Comparison of ENCODE assay signal across 14 cellular contexts in genomic region chr7:41910916-41911315, GRCh38.
A peak's percentile ranks its signal among the peaks of the same experiment; 100 is the strongest.
DNase-seq lines count a peak whose midpoint lies in the region; TF ChIP-seq lines count a peak whose summit lies in the region.
"Had no signal": no experiment of that assay in that cellular context is flagged by ENCODE, and none has a peak within 500 bp of the region (broad histone marks: within the 10 kb centered on the region; RNA-seq: fewer than 3 reads in every experiment).

No MANE protein-coding gene starts in this region.

- no peak overlapping the region for H2BK5ac ChIP-seq in trophoblast cell (ENCODE audit: low read depth, low read length, poor library complexity)

- no peak overlapping the region for H4K12ac ChIP-seq in trophoblast cell (ENCODE audit: low read depth, low read length)

- H3K4me3 ChIP-seq in brain microvascular endothelial cell (ENCODE audit: low read depth, low read length) (no peak overlapping the region), trophoblast cell (ENCODE audit: low read depth, low read length) (no peak overlapping the region)

- H3K36me3 ChIP-seq in brain microvascular endothelial cell (replicated peaks) = no peaks in the 10 kb centered on the region
- H3K36me3 ChIP-seq in trophoblast cell (ENCODE audit: control insufficient read depth in 1 of 2, insufficient read depth in 2 of 2, low read length in 2 of 2) = no peaks in the 10 kb centered on the region
- H3K36me3 ChIP-seq: BE2C had no signal

- H3K4me2 ChIP-seq in trophoblast cell (ENCODE audit: low read length) = no peak overlapping the region

- no peak overlapping the region for H2AFZ ChIP-seq in trophoblast cell (ENCODE audit: insufficient read depth, low read length, poor library complexity)

- no peak for TF ChIP-seq CTCF in brain microvascular endothelial cell (IDR thresholded peaks at IDR 0.05; ENCODE audit: low read depth, low read length, missing control alignments)

- no peak overlapping the region for H2BK12ac ChIP-seq in trophoblast cell (ENCODE audit: low read length)

- no peak overlapping the region for H2BK120ac ChIP-seq in trophoblast cell (ENCODE audit: insufficient read depth, low read length, poor library complexity)

- H3K4ac ChIP-seq in trophoblast cell (ENCODE audit: low read depth, low read length) = no peak overlapping the region

- H3K27ac ChIP-seq in brain microvascular endothelial cell = peak overlapping the region; percentile 97
- H3K27ac ChIP-seq in trophoblast cell (ENCODE audit: low read depth, low read length) = no peak overlapping the region

- in situ Hi-C loops in ACHN (cut with HindIII; ENCODE audit: low pct_ligation_motif_present, low pct_unique_long_range_greater_than_20kb, low sequenced_read_pairs) = no loop called here
- in situ Hi-C loops in brain microvascular endothelial cell (cut with HindIII; ENCODE audit: low pct_ligation_motif_present, low sequenced_read_pairs) = loop anchor here (25.0 kb wide), 1 partner anchor 199 kb away; the partner anchor contains the start of gene INHBA

- no peak overlapping the region for H3K9ac ChIP-seq in trophoblast cell (ENCODE audit: low read length)

- H4K91ac ChIP-seq in trophoblast cell (ENCODE audit: low read depth, low read length) = no peak overlapping the region

- H3K27me3 ChIP-seq in brain microvascular endothelial cell (replicated peaks) (no peaks in the 10 kb centered on the region), trophoblast cell (ENCODE audit: insufficient read depth, low read length) (no peaks in the 10 kb centered on the region)
- H3K27me3 ChIP-seq: BE2C had no signal

- no peaks in the 10 kb centered on the region for H3K4me1 ChIP-seq in trophoblast cell (ENCODE audit: control insufficient read depth in 1 of 2, insufficient read depth in 2 of 2, low read length in 2 of 2)
- H3K4me1 ChIP-seq: BE2C had no signal

- H4K8ac ChIP-seq in trophoblast cell (ENCODE audit: low read depth, low read length) = no peak overlapping the region

- no peaks in the 10 kb centered on the region for H3K79me1 ChIP-seq in trophoblast cell (ENCODE audit: low read length)

- H3K14ac ChIP-seq in trophoblast cell (ENCODE audit: low read length) = no peak overlapping the region

- H3K79me2 ChIP-seq in trophoblast cell (ENCODE audit: control insufficient read depth, insufficient read depth, low read length, poor library complexity) = no peaks in the 10 kb centered on the region

- H2AK5ac ChIP-seq in trophoblast cell (ENCODE audit: low read length) = no peak overlapping the region

- no peaks in the 10 kb centered on the region for H3K9me3 ChIP-seq in trophoblast cell (ENCODE audit: insufficient read depth, low read depth, low read length)
- H3K9me3 ChIP-seq: BE2C had no signal

- no peak overlapping the region for H3K23ac ChIP-seq in trophoblast cell (ENCODE audit: low read length)

- no CpG with 5 or more reads among the region's 3 CpGs for WGBS in trophoblast cell (ENCODE audit: extremely low coverage, insufficient coverage, insufficient read length)

- DNase-seq in ACHN = peak; percentile 78
- DNase-seq in GM03348 (ENCODE audit: low spot score) = peak; percentile 20
- DNase-seq in brain microvascular endothelial cell = no peak
- peak; percentile 76 for DNase-seq in kidney glomerular epithelial cell (lab: John Stamatoyannopoulos, UW)
- no peak for DNase-seq in putamen (ENCODE audit: low spot score)
- DNase-seq in A172 (ENCODE audit: low spot score) = no peak
- no peak for DNase-seq in trophoblast cell
- DNase-seq: BE2C; CD4-positive, alpha-beta memory T cell; DMS79; NCI-H1048; NCI-H1436 treated with DMSO at 0.1 percent for 48 hours; NCI-H2029 treated with DMSO at 0.1 percent for 48 hours; NCI-H82 had no signal

- no peak overlapping the region for H3K18ac ChIP-seq in trophoblast cell (ENCODE audit: low read length)

Comparison
In these comparisons a context has a peak if more than half of its experiments do, and no peak if none do; other contexts are left out.
1. DNase-seq: peak in ACHN (single experiment), GM03348 (single experiment) and kidney glomerular epithelial cell (single experiment); none in brain microvascular endothelial cell (single experiment), putamen (single experiment), A172 (single experiment) and trophoblast cell (0 of 2).